Comparison of ENCODE assay signal across 14 cellular contexts in genomic region chr10:69409968-69410367, GRCh38. TPM values are rescaled to one million over a fixed set of nuclear protein-coding genes. Genes with fewer than 3 reads are reported as not detected.
DNase-seq lines count a peak whose midpoint lies in the region; ATAC-seq and TF ChIP-seq lines count a peak whose summit lies in the region.
"Had no signal": no experiment of that assay in that cellular context is flagged by ENCODE, and none has a peak within 500 bp of the region (broad histone marks: within the 10 kb centered on the region; RNA-seq: fewer than 3 reads in every experiment).

No MANE protein-coding gene starts in this region.

- H3K9me3 Mint-ChIP-seq in activated CD4-positive, alpha-beta T cell treated with anti-CD3 and anti-CD28 coated beads, Interleukin-2, amount 10 ng/mL, durations not matched to agents 24 days and 14 days: no peaks in the 10 kb centered on the region
- no peaks in the 10 kb centered on the region for H3K9me3 Mint-ChIP-seq in activated naive CD8-positive, alpha-beta T cell treated with anti-CD3 and anti-CD28 coated beads for 36 hours

- intact Hi-C loops in ascending aorta (cut with DNase I): loop anchor here (2.0 to 5.0 kb wide), 6 partner anchors 91 to 418 kb away; partner anchors contain the start of genes FAM241B and SUPV3L1
- intact Hi-C loops in sigmoid colon (cut with DNase I): loop anchor here (10.0 kb wide), 1 partner anchor 225 kb away; the partner anchor contains the start of gene FAM241B
- intact Hi-C loops in activated CD4-positive, alpha-beta T cell treated with anti-CD3 and anti-CD28 coated beads, Interleukin-2, amount 10 ng/mL, durations not matched to agents 24 days and 14 days (cut with micrococcal nuclease): loop anchor here (1.0 to 2.0 kb wide), 3 partner anchors 97 to 285 kb away; partner anchors contain the start of gene VPS26A

- H3K27ac ChIP-seq in ascending aorta (peak overlapping the region; percentile 91 to 95), sigmoid colon (peak overlapping the region; percentile 88 to 97 (median 94))

- H3K4me1 ChIP-seq in ascending aorta: peaks cover 5 to 24% of the 10 kb centered on the region in 2 donors
- H3K4me1 ChIP-seq in sigmoid colon: peaks cover 0 to 81% (median 66%) of the 10 kb centered on the region in 4 donors

- DNase-seq in ascending aorta (ENCODE audit: low spot score in 2 of 2): peak in 1 of 2 donors; percentile 77
- DNase-seq in sigmoid colon: no peak
- DNase-seq in activated CD4-positive, alpha-beta T cell treated with anti-CD3 and anti-CD28 coated beads, Interleukin-2, amount 10 ng/mL, durations not matched to agents 24 days and 14 days: no peak
- DNase-seq in activated naive CD8-positive, alpha-beta T cell treated with anti-CD3 and anti-CD28 coated beads for 36 hours: no peak
- no peak for DNase-seq in NCI-H1048 (lab: John Stamatoyannopoulos, UW)
- DNase-seq: DMS153, NCI-H446 treated with DMSO at 0.1 percent for 48 hours, nucleus accumbens, SK-N-SH had no signal

- TF ChIP-seq EP300 in sigmoid colon (IDR thresholded peaks at IDR 0.05): peak in 2 of 4 donors; percentile 33 to 74

- peak; percentile 25 for ATAC-seq in GM18520 (IDR thresholded peaks at IDR 0.05; ENCODE audit: unreplicated experiment)
- ATAC-seq in HG03460 (IDR thresholded peaks at IDR 0.05; ENCODE audit: unreplicated experiment): peak; percentile 36
- no peak for ATAC-seq in esophagus mucosa

- H3K36me3 Mint-ChIP-seq in activated CD4-positive, alpha-beta T cell treated with anti-CD3 and anti-CD28 coated beads, Interleukin-2, amount 10 ng/mL, durations not matched to agents 24 days and 14 days (ENCODE audit: low read depth): peaks cover 4% of the 10 kb centered on the region
- H3K36me3 Mint-ChIP-seq in activated naive CD8-positive, alpha-beta T cell treated with anti-CD3 and anti-CD28 coated beads for 36 hours: peaks cover 2% of the 10 kb centered on the region

- H3K4me3 Mint-ChIP-seq in activated CD4-positive, alpha-beta T cell treated with anti-CD3 and anti-CD28 coated beads, Interleukin-2, amount 10 ng/mL, durations not matched to agents 24 days and 14 days: no peak overlapping the region
- no peak overlapping the region for H3K4me3 Mint-ChIP-seq in activated naive CD8-positive, alpha-beta T cell treated with anti-CD3 and anti-CD28 coated beads for 36 hours

- H3K27me3 ChIP-seq in ascending aorta (no peaks in the 10 kb centered on the region), sigmoid colon (no peaks in the 10 kb centered on the region)
- H3K27me3 ChIP-seq: upper lobe of left lung had no signal

- H3K36me3 ChIP-seq in ascending aorta (no peaks in the 10 kb centered on the region), sigmoid colon (peaks cover 2 to 21% (median 9%) of the 10 kb centered on the region in 4 donors)
- H3K36me3 ChIP-seq: upper lobe of left lung had no signal

- no peak for TF ChIP-seq POLR2A in sigmoid colon (IDR thresholded peaks at IDR 0.05)

- H3K4me1 Mint-ChIP-seq in activated CD4-positive, alpha-beta T cell treated with anti-CD3 and anti-CD28 coated beads, Interleukin-2, amount 10 ng/mL, durations not matched to agents 24 days and 14 days: peaks cover 20% of the 10 kb centered on the region
- peaks cover 14% of the 10 kb centered on the region for H3K4me1 Mint-ChIP-seq in activated naive CD8-positive, alpha-beta T cell treated with anti-CD3 and anti-CD28 coated beads for 36 hours

- H3K4me3 ChIP-seq in ascending aorta: no peak overlapping the region
- no peak overlapping the region for H3K4me3 ChIP-seq in sigmoid colon

- no peak overlapping the region for H3K27ac Mint-ChIP-seq in activated CD4-positive, alpha-beta T cell treated with anti-CD3 and anti-CD28 coated beads, Interleukin-2, amount 10 ng/mL, durations not matched to agents 24 days and 14 days
- H3K27ac Mint-ChIP-seq in activated naive CD8-positive, alpha-beta T cell treated with anti-CD3 and anti-CD28 coated beads for 36 hours: no peak overlapping the region

- H3K9me3 ChIP-seq in ascending aorta: no peaks in the 10 kb centered on the region
- no peaks in the 10 kb centered on the region for H3K9me3 ChIP-seq in sigmoid colon
- H3K9me3 ChIP-seq: SK-N-SH, upper lobe of left lung had no signal

- 49 to 76% methylated on average over 6 of the region's 6 CpGs for WGBS in sigmoid colon, 2 donors

- TF ChIP-seq CTCF in ascending aorta (IDR thresholded peaks at IDR 0.05): no peak
- TF ChIP-seq CTCF in sigmoid colon (IDR thresholded peaks at IDR 0.05): no peak

- H3K27me3 Mint-ChIP-seq in activated CD4-positive, alpha-beta T cell treated with anti-CD3 and anti-CD28 coated beads, Interleukin-2, amount 10 ng/mL, durations not matched to agents 24 days and 14 days: no peaks in the 10 kb centered on the region
- no peaks in the 10 kb centered on the region for H3K27me3 Mint-ChIP-seq in activated naive CD8-positive, alpha-beta T cell treated with anti-CD3 and anti-CD28 coated beads for 36 hours

RNA-seq across cellular contexts. Expression of gene TACR2, which starts 6.8 kb away (rescaled TPM):
- total RNA-seq in ascending aorta (not detected), sigmoid colon (100 to 1,000 TPM; 161 to 184 (median 170) TPM), esophagus mucosa (1.2 TPM)
- polyA plus RNA-seq in sigmoid colon: 10 to 100 TPM in 1 of 3 donors, 1 to 10 TPM in 1, not detected in 1; 6.0 to 14.4 TPM
- not detected in 2 replicates for total RNA-seq in activated CD4-positive, alpha-beta T cell treated with anti-CD3 and anti-CD28 coated beads, Interleukin-2, amount 10 ng/mL, durations not matched to agents 24 days and 14 days
- total RNA-seq in activated naive CD8-positive, alpha-beta T cell treated with anti-CD3 and anti-CD28 coated beads for 36 hours: not detected
- total RNA-seq: kidney epithelial cell had no signal

RNA-seq across cellular contexts. Expression of gene TSPAN15, which starts 41.3 kb away (rescaled TPM):
- total RNA-seq in ascending aorta: 31.9 TPM
- total RNA-seq in sigmoid colon: 10 to 100 TPM; 55.4 to 76.4 (median 67.4) TPM
- polyA plus RNA-seq in sigmoid colon: 100 to 1,000 TPM in 1 of 3 donors, 10 to 100 TPM in 2; 43.0 to 100 (median 70.9) TPM
- total RNA-seq in activated CD4-positive, alpha-beta T cell treated with anti-CD3 and anti-CD28 coated beads, Interleukin-2, amount 10 ng/mL, durations not matched to agents 24 days and 14 days: 1.6 and 1.9 TPM in 2 replicates
- total RNA-seq in esophagus mucosa: 3.4 TPM
- under 1 TPM; 0.60 to 0.66 TPM for total RNA-seq in activated naive CD8-positive, alpha-beta T cell treated with anti-CD3 and anti-CD28 coated beads for 36 hours

Comparison
In these comparisons a context has a peak if more than half of its experiments do, and no peak if none do; other contexts are left out.
1. RNA of gene TACR2, which starts 6.8 kb away (total RNA-seq): 161 to 184 TPM in sigmoid colon; 1.2 TPM in esophagus mucosa (single experiment), not detected in activated CD4-positive, alpha-beta T cell treated with anti-CD3 and anti-CD28 coated beads, Interleukin-2, amount 10 ng/mL, durations not matched to agents 24 days and 14 days, not detected in activated naive CD8-positive, alpha-beta T cell treated with anti-CD3 and anti-CD28 coated beads for 36 hours and not detected in ascending aorta (single experiment); every median in the first group is over 10 times any median in the second.